ENCODE assay signal across 19 cellular contexts in genomic region chr20:46126440-46127056, GRCh38.
"Had no signal": no experiment of that assay in that cellular context is flagged by ENCODE, and none has a peak within 500 bp of the region (broad histone marks: within the 10 kb centered on the region; RNA-seq: fewer than 3 reads in every experiment).

No MANE protein-coding gene starts in this region.

- DNase-seq: activated CD4-positive, alpha-beta T cell treated with anti-CD3 and anti-CD28 coated beads for 48 hours; activated CD4-positive, CD25-positive, alpha-beta regulatory T cell; activated CD8-positive, alpha-beta T cell treated with anti-CD3 and anti-CD28 coated beads, Interleukin-2, amount 10 ng/mL, durations not matched to agents 7 days and 5 days; activated gamma-delta T cell; activated T-cell treated with anti-CD3 and anti-CD28 coated beads, Interleukin-2, amount 50 U/mL, for 4 hours; effector CD8-positive, alpha-beta T cell; left ventricle myocardium superior; mucosa of descending colon; naive thymus-derived CD4-positive, alpha-beta T cell; right cardiac atrium; small intestine; stimulated activated CD4-positive, alpha-beta T cell treated with anti-CD3 and anti-CD28 coated beads, Interleukin-4, amount 100 ng/mL, for 1 hour; T-cell; uterus had no signal

- H3K4me2 ChIP-seq: neural progenitor cell had no signal

- H3K4me3 ChIP-seq: esophagus muscularis mucosa, mucosa of descending colon, neural progenitor cell, uterus had no signal

- H3K9me3 ChIP-seq: esophagus muscularis mucosa, mucosa of descending colon, uterus had no signal

- H3K36me3 Mint-ChIP-seq: neural progenitor cell had no signal

- H3K27ac Mint-ChIP-seq: activated CD8-positive, alpha-beta T cell treated with anti-CD3 and anti-CD28 coated beads, Interleukin-2, amount 10 ng/mL, durations not matched to agents 7 days and 5 days; activated naive CD4-positive, alpha-beta T cell treated with anti-CD3 and anti-CD28 coated beads, Interleukin-2, amount 50 U/mL, for 24 hours; dendritic cell treated with granulocyte-macrophage colony-stimulating factor and Interleukin-4, amounts not matched to agents 40 ng/mL and 50 ng/mL, for 4 days; naive thymus-derived CD4-positive, alpha-beta T cell; neural progenitor cell; progenitor cell of endocrine pancreas; T-cell had no signal

- H3K4me3 Mint-ChIP-seq: activated CD8-positive, alpha-beta T cell treated with anti-CD3 and anti-CD28 coated beads, Interleukin-2, amount 10 ng/mL, durations not matched to agents 7 days and 5 days; activated naive CD4-positive, alpha-beta T cell treated with anti-CD3 and anti-CD28 coated beads, Interleukin-2, amount 50 U/mL, for 24 hours; activated T-cell treated with anti-CD3 and anti-CD28 coated beads, Interleukin-2, amount 50 U/mL, for 4 hours; dendritic cell treated with granulocyte-macrophage colony-stimulating factor and Interleukin-4, amounts not matched to agents 40 ng/mL and 50 ng/mL, for 4 days; naive thymus-derived CD4-positive, alpha-beta T cell; neural progenitor cell; T-cell had no signal

- H3K4me1 ChIP-seq: neural progenitor cell, uterus had no signal

- H3K27me3 ChIP-seq: uterus had no signal

- H3K36me3 ChIP-seq: neural progenitor cell, uterus had no signal

- H2AFZ ChIP-seq: neural progenitor cell had no signal

- H3K4me1 Mint-ChIP-seq: activated naive CD4-positive, alpha-beta T cell treated with anti-CD3 and anti-CD28 coated beads, Interleukin-2, amount 50 U/mL, for 24 hours; naive thymus-derived CD4-positive, alpha-beta T cell; neural progenitor cell had no signal

- H3K9ac ChIP-seq: neural progenitor cell had no signal

- H3K27ac ChIP-seq: esophagus muscularis mucosa, neural progenitor cell, uterus had no signal

- FAIRE-seq: small intestine had no signal

- H3K9me3 Mint-ChIP-seq: activated naive CD4-positive, alpha-beta T cell treated with anti-CD3 and anti-CD28 coated beads, Interleukin-2, amount 50 U/mL, for 24 hours; activated T-cell treated with anti-CD3 and anti-CD28 coated beads, Interleukin-2, amount 50 U/mL, for 4 hours; dendritic cell treated with granulocyte-macrophage colony-stimulating factor and Interleukin-4, amounts not matched to agents 40 ng/mL and 50 ng/mL, for 4 days; naive thymus-derived CD4-positive, alpha-beta T cell; neural progenitor cell; T-cell had no signal

- ATAC-seq: activated CD8-positive, alpha-beta T cell treated with anti-CD3 and anti-CD28 coated beads, Interleukin-2, amount 10 ng/mL, durations not matched to agents 7 days and 5 days; activated T-cell treated with anti-CD3 and anti-CD28 coated beads, Interleukin-2, amount 50 U/mL, for 4 hours; left ventricle myocardium superior; mucosa of descending colon; naive thymus-derived CD4-positive, alpha-beta T cell; right cardiac atrium; T-cell had no signal
